ENCODE assay signal across 20 cellular contexts in genomic region chr15:92846716-92847115, GRCh38. TPM values are rescaled to one million over a fixed set of nuclear protein-coding genes. Genes with fewer than 3 reads are reported as not detected.
DNase-seq lines count a peak whose midpoint lies in the region; ATAC-seq and TF ChIP-seq lines count a peak whose summit lies in the region.
"Had no signal": no experiment of that assay in that cellular context is flagged by ENCODE, and none has a peak within 500 bp of the region (broad histone marks: within the 10 kb centered on the region; RNA-seq: fewer than 3 reads in every experiment).

No MANE protein-coding gene starts in this region.

- TF ChIP-seq CTCF in AG04449 (IDR thresholded peaks at IDR 0.05; ENCODE audit: insufficient read depth, low read length, missing control alignments): no peak
- no peak for TF ChIP-seq CTCF in activated B cell treated with CpG ODN at 0.5 μM for 24 hours (IDR thresholded peaks at IDR 0.05)

- H3K36me3 ChIP-seq in CD4-positive, alpha-beta memory T cell (ENCODE audit: insufficient read depth, low read length): no peaks in the 10 kb centered on the region
- H3K36me3 ChIP-seq: BLaER1, Peyer's patch had no signal

- peaks cover 0 to 3% (median 0%) of the 10 kb centered on the region in 8 donors for H3K9me3 Mint-ChIP-seq in CD4-positive, alpha-beta memory T cell
- H3K9me3 Mint-ChIP-seq in activated B cell treated with CpG ODN at 0.5 μM for 24 hours: no peaks in the 10 kb centered on the region
- H3K9me3 Mint-ChIP-seq: natural killer cell had no signal

- peak overlapping the region in 1 of 8 donors; percentile 48 for H3K4me3 Mint-ChIP-seq in CD4-positive, alpha-beta memory T cell
- no peak overlapping the region for H3K4me3 Mint-ChIP-seq in activated B cell treated with CpG ODN at 0.5 μM for 24 hours
- H3K4me3 Mint-ChIP-seq: natural killer cell had no signal

- CTCF ChIA-PET in AG04449 (lab: Yijun Ruan, JAX): no interaction called here
- CTCF ChIA-PET in CD4-positive, alpha-beta memory T cell (lab: Charles Lee; ENCODE audit: partially characterized antibody): interaction anchor here (1.0 kb wide), 1 partner anchor 14 kb away, joined by 4 read pairs; no protein-coding TSS in a partner anchor
- CTCF ChIA-PET in activated B cell treated with CpG ODN at 0.5 μM for 24 hours (lab: Charles Lee): interaction anchor here (0.6 to 1.5 kb wide), 3 partner anchors 15 to 71 kb away, joined by 3 to 5 read pairs (median 4); no protein-coding TSS in a partner anchor

- DNase-seq in AG04449 (ENCODE audit: low read depth, low spot score): peak; percentile 41
- no peak for DNase-seq in CD4-positive, alpha-beta memory T cell
- DNase-seq in activated B cell treated with CpG ODN at 0.5 μM for 24 hours: no peak
- peak; percentile 34 for DNase-seq in hepatic stellate cell (ENCODE audit: low spot score)
- DNase-seq in activated CD4-positive, alpha-beta T cell treated with anti-CD3 and anti-CD28 coated beads, Interleukin-2, amount 50 U/mL, for 1 hour: no peak
- no peak for DNase-seq in KG1 (lab: John Stamatoyannopoulos, UW)
- DNase-seq in AG20443 (ENCODE audit: low spot score): no peak
- DNase-seq in DMS53 (lab: John Stamatoyannopoulos, UW): no peak
- DNase-seq: activated CD4-positive, alpha-beta T cell treated with anti-CD3 and anti-CD28 coated beads, Interleukin-2, amount 50 U/mL, for 48 hours; DMS153; natural killer cell; NCI-H1436 treated with DMSO at 0.1 percent for 48 hours; NCI-H774; Peyer's patch; stimulated activated CD4-positive, alpha-beta T cell treated with anti-CD3 and anti-CD28 coated beads, Interleukin-2, amount 100 ng/mL, for 48 hours; substantia nigra had no signal

- H3K4me1 Mint-ChIP-seq in CD4-positive, alpha-beta memory T cell: peaks cover 36 to 79% (median 65%) of the 10 kb centered on the region in 4 donors
- peaks cover 68% of the 10 kb centered on the region for H3K4me1 Mint-ChIP-seq in activated B cell treated with CpG ODN at 0.5 μM for 24 hours

- H3K27ac ChIP-seq in CD4-positive, alpha-beta memory T cell (ENCODE audit: low read depth, low read length): no peak overlapping the region
- H3K27ac ChIP-seq: hepatocyte had no signal

- POLR2A ChIA-PET in AG04449 (lab: Yijun Ruan, JAX): interaction anchor here (1.3 kb wide), 1 partner anchor 36 kb away, joined by 10 read pairs; no protein-coding TSS in a partner anchor
- POLR2A ChIA-PET in CD4-positive, alpha-beta memory T cell (lab: Charles Lee; ENCODE audit: partially characterized antibody): interaction anchor here (0.9 to 12.9 kb wide), 6 partner anchors 15 to 68 kb away, joined by 3 to 138 read pairs (median 14); no protein-coding TSS in a partner anchor
- POLR2A ChIA-PET in activated B cell treated with CpG ODN at 0.5 μM for 24 hours (lab: Charles Lee): interaction anchor here (2.3 to 8.4 kb wide), 3 partner anchors 14 to 37 kb away, joined by 36 to 152 read pairs (median 36); no protein-coding TSS in a partner anchor

- H3K4me3 ChIP-seq in AG04449 (ENCODE audit: low read depth, low read length): no peak overlapping the region
- H3K4me3 ChIP-seq in CD4-positive, alpha-beta memory T cell (ENCODE audit: low read length in 2 of 2): no peak overlapping the region
- H3K4me3 ChIP-seq: BLaER1, hepatocyte, Peyer's patch, skin epidermis had no signal

- H3K27ac Mint-ChIP-seq in CD4-positive, alpha-beta memory T cell: peak overlapping the region; percentile 57 to 92 (median 82)
- peak overlapping the region; percentile 89 for H3K27ac Mint-ChIP-seq in activated B cell treated with CpG ODN at 0.5 μM for 24 hours
- H3K27ac Mint-ChIP-seq: natural killer cell, progenitor cell of endocrine pancreas had no signal

- no peaks in the 10 kb centered on the region for H3K36me3 Mint-ChIP-seq in CD4-positive, alpha-beta memory T cell
- no peaks in the 10 kb centered on the region for H3K36me3 Mint-ChIP-seq in activated B cell treated with CpG ODN at 0.5 μM for 24 hours (ENCODE audit: low read depth)
- H3K36me3 Mint-ChIP-seq: natural killer cell had no signal

- H3K4me1 ChIP-seq in CD4-positive, alpha-beta memory T cell (ENCODE audit: insufficient read depth, low read length): peaks cover 77% of the 10 kb centered on the region

- intact Hi-C loops in CD4-positive, alpha-beta memory T cell (cut with micrococcal nuclease): no loop called here
- intact Hi-C loops in activated B cell treated with CpG ODN at 0.5 μM for 24 hours (cut with micrococcal nuclease): no loop called here

- H3K9me3 ChIP-seq in CD4-positive, alpha-beta memory T cell (ENCODE audit: control insufficient read depth in 1 of 2, low read length in 2 of 2): no peaks in the 10 kb centered on the region
- H3K9me3 ChIP-seq: Peyer's patch had no signal

- H3K27me3 ChIP-seq in CD4-positive, alpha-beta memory T cell (ENCODE audit: insufficient read depth, low read length): no peaks in the 10 kb centered on the region
- H3K27me3 ChIP-seq: BLaER1, hepatocyte, Peyer's patch had no signal

- no peaks in the 10 kb centered on the region for H3K27me3 Mint-ChIP-seq in CD4-positive, alpha-beta memory T cell
- no peaks in the 10 kb centered on the region for H3K27me3 Mint-ChIP-seq in activated B cell treated with CpG ODN at 0.5 μM for 24 hours
- H3K27me3 Mint-ChIP-seq: progenitor cell of endocrine pancreas had no signal

- no peak for ATAC-seq in activated B cell treated with CpG ODN at 0.5 μM for 24 hours (ENCODE audit: low read depth)
- ATAC-seq: natural killer cell had no signal

RNA-seq across cellular contexts. Expression of gene CHD2, which starts 53.4 kb away (rescaled TPM):
- total RNA-seq in CD4-positive, alpha-beta memory T cell: 100 to 1,000 TPM; 340 to 351 TPM
- polyA plus RNA-seq in CD4-positive, alpha-beta memory T cell: 100 to 1,000 TPM in 1 of 2 donors, 10 to 100 TPM in 1; 28.4 to 108 TPM
- 249 and 298 TPM in 2 replicates for total RNA-seq in activated B cell treated with CpG ODN at 0.5 μM for 24 hours

Comparison
In these comparisons a context has a peak if more than half of its experiments do, and no peak if none do; other contexts are left out.
1. DNase-seq: peak in AG04449 (single experiment) and hepatic stellate cell (single experiment); none in CD4-positive, alpha-beta memory T cell (0 of 5), activated B cell treated with CpG ODN at 0.5 μM for 24 hours (single experiment), activated CD4-positive, alpha-beta T cell treated with anti-CD3 and anti-CD28 coated beads, Interleukin-2, amount 50 U/mL, for 1 hour (single experiment), KG1 (single experiment), AG20443 (single experiment) and DMS53 (single experiment).